Comparison of ENCODE assay signal across 1 cellular context in the genomic region with DNA sequence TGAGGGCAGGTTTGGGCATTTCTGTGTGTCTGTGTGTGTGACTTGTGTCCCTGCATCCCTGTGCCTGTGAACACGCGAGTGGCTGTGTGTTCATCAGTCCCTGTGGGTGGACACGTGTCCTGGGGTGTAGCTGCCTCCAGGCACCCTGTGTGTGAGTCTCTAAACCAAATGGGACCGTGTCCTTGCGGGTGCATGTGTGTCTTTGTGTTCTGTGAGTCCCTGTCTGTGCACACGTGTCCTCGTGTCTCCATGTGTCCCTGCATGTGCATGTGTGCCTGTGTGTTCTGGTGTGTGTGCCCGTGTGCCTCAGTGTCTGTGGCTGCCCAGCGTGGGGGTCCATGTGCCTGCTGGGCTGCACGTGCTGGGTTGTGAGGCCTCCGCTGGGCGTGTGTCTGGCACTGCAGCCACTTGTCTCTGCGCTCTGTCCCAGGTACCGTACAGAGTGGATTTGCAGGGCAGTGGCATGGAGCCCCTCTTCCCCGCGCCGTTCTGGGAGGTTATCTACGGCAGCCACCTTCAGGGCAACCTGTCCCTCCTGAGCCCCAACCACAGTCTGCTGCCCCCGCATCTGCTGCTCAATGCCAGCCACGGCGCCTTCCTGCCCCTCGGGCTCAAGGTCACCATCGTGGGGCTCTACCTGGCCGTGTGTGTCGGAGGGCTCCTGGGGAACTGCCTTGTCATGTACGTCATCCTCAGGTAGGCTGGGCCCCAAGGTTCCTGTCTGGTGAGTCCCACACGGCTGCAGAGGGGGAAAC.
A peak's percentile ranks its signal among the peaks of the same experiment; 100 is the strongest.
TF ChIP-seq lines count a peak whose summit lies in the region.

No MANE protein-coding gene starts in this region.

TF ChIP-seq in HEK293, 187 proteins besides CTCF, POLR2A, EP300 and RAD21 (continued from another document):
- TF ChIP-seq, protein P1, sequence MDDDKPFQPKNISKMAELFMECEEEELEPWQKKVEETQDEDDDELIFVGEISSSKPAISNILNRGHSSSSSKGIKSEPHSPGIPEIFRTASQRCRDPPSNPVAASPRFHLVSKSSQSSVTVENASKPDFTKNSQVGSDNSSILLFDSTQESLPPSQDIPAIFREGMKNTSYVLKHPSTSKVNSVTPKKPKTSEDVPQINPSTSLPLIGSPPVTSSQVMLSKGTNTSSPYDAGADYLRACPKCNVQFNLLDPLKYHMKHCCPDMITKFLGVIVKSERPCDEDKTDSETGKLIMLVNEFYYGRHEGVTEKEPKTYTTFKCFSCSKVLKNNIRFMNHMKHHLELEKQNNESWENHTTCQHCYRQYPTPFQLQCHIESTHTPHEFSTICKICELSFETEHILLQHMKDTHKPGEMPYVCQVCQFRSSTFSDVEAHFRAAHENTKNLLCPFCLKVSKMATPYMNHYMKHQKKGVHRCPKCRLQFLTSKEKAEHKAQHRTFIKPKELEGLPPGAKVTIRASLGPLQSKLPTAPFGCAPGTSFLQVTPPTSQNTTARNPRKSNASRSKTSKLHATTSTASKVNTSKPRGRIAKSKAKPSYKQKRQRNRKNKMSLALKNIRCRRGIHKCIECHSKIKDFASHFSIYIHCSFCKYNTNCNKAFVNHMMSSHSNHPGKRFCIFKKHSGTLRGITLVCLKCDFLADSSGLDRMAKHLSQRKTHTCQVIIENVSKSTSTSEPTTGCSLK (tag by site-specific recombination; IDR thresholded peaks at IDR 0.05) = no peak
- TF ChIP-seq SCRT1 (tag by site-specific recombination; IDR thresholded peaks at IDR 0.05; ENCODE audit: borderline replicate concordance) (no peak), ZBTB48 (tag by site-specific recombination; IDR thresholded peaks at IDR 0.05) (no peak), ZFP3 (tag by site-specific recombination; IDR thresholded peaks at IDR 0.05; ENCODE audit: low read depth) (no peak), ZNF146 (tag by site-specific recombination; IDR thresholded peaks at IDR 0.05) (no peak), WT1 (tag by site-specific recombination; IDR thresholded peaks at IDR 0.05) (no peak), ZNF266 (tag by site-specific recombination; IDR thresholded peaks at IDR 0.05; ENCODE audit: low read depth) (no peak), ZNF571 (tag by site-specific recombination; IDR thresholded peaks at IDR 0.05) (no peak)
- TF ChIP-seq, protein P2, sequence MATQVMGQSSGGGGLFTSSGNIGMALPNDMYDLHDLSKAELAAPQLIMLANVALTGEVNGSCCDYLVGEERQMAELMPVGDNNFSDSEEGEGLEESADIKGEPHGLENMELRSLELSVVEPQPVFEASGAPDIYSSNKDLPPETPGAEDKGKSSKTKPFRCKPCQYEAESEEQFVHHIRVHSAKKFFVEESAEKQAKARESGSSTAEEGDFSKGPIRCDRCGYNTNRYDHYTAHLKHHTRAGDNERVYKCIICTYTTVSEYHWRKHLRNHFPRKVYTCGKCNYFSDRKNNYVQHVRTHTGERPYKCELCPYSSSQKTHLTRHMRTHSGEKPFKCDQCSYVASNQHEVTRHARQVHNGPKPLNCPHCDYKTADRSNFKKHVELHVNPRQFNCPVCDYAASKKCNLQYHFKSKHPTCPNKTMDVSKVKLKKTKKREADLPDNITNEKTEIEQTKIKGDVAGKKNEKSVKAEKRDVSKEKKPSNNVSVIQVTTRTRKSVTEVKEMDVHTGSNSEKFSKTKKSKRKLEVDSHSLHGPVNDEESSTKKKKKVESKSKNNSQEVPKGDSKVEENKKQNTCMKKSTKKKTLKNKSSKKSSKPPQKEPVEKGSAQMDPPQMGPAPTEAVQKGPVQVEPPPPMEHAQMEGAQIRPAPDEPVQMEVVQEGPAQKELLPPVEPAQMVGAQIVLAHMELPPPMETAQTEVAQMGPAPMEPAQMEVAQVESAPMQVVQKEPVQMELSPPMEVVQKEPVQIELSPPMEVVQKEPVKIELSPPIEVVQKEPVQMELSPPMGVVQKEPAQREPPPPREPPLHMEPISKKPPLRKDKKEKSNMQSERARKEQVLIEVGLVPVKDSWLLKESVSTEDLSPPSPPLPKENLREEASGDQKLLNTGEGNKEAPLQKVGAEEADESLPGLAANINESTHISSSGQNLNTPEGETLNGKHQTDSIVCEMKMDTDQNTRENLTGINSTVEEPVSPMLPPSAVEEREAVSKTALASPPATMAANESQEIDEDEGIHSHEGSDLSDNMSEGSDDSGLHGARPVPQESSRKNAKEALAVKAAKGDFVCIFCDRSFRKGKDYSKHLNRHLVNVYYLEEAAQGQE (tag by site-specific recombination; IDR thresholded peaks at IDR 0.05) = peak; percentile 76
- TF ChIP-seq, protein P3, sequence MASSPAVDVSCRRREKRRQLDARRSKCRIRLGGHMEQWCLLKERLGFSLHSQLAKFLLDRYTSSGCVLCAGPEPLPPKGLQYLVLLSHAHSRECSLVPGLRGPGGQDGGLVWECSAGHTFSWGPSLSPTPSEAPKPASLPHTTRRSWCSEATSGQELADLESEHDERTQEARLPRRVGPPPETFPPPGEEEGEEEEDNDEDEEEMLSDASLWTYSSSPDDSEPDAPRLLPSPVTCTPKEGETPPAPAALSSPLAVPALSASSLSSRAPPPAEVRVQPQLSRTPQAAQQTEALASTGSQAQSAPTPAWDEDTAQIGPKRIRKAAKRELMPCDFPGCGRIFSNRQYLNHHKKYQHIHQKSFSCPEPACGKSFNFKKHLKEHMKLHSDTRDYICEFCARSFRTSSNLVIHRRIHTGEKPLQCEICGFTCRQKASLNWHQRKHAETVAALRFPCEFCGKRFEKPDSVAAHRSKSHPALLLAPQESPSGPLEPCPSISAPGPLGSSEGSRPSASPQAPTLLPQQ (tag by site-specific recombination; IDR thresholded peaks at IDR 0.05) = no peak
- TF ChIP-seq, protein P4, sequence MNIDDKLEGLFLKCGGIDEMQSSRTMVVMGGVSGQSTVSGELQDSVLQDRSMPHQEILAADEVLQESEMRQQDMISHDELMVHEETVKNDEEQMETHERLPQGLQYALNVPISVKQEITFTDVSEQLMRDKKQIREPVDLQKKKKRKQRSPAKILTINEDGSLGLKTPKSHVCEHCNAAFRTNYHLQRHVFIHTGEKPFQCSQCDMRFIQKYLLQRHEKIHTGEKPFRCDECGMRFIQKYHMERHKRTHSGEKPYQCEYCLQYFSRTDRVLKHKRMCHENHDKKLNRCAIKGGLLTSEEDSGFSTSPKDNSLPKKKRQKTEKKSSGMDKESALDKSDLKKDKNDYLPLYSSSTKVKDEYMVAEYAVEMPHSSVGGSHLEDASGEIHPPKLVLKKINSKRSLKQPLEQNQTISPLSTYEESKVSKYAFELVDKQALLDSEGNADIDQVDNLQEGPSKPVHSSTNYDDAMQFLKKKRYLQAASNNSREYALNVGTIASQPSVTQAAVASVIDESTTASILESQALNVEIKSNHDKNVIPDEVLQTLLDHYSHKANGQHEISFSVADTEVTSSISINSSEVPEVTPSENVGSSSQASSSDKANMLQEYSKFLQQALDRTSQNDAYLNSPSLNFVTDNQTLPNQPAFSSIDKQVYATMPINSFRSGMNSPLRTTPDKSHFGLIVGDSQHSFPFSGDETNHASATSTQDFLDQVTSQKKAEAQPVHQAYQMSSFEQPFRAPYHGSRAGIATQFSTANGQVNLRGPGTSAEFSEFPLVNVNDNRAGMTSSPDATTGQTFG (tag by site-specific recombination; IDR thresholded peaks at IDR 0.05; ENCODE audit: borderline replicate concordance) = no peak
- TF ChIP-seq, protein P5, sequence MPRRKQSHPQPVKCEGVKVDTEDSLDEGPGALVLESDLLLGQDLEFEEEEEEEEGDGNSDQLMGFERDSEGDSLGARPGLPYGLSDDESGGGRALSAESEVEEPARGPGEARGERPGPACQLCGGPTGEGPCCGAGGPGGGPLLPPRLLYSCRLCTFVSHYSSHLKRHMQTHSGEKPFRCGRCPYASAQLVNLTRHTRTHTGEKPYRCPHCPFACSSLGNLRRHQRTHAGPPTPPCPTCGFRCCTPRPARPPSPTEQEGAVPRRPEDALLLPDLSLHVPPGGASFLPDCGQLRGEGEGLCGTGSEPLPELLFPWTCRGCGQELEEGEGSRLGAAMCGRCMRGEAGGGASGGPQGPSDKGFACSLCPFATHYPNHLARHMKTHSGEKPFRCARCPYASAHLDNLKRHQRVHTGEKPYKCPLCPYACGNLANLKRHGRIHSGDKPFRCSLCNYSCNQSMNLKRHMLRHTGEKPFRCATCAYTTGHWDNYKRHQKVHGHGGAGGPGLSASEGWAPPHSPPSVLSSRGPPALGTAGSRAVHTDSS (tag by site-specific recombination; IDR thresholded peaks at IDR 0.05) = no peak
TF ChIP-seq in HEK293: peak in this region for 3.
